Comparison of ENCODE assay signal across 9 cellular contexts in genomic region chr11:133821776-133822175, GRCh38. TPM values are rescaled to one million over a fixed set of nuclear protein-coding genes. Genes with fewer than 3 reads are reported as not detected.
DNase-seq lines count a peak whose midpoint lies in the region; ATAC-seq and TF ChIP-seq lines count a peak whose summit lies in the region.
"Had no signal": no experiment of that assay in that cellular context is flagged by ENCODE, and none has a peak within 500 bp of the region (broad histone marks: within the 10 kb centered on the region; RNA-seq: fewer than 3 reads in every experiment).

No MANE protein-coding gene starts in this region.

- H3K27me3 ChIP-seq in SU-DHL-6 (ENCODE audit: low read length) = no peaks in the 10 kb centered on the region
- H3K27me3 ChIP-seq: SJSA1 had no signal

- H3K9me3 ChIP-seq in SU-DHL-6 (ENCODE audit: insufficient read depth, low read length) = no peaks in the 10 kb centered on the region
- H3K9me3 ChIP-seq: SJSA1 had no signal

- TF ChIP-seq CTCF in SU-DHL-6 (IDR thresholded peaks at IDR 0.05; ENCODE audit: insufficient read depth, low read length, poor library complexity, severe bottlenecking) (peak; percentile 11), retinal pigment epithelial cell (conservative IDR thresholded peaks at IDR 0.05; ENCODE audit: low read depth, low read length) (peak; percentile 63)

- no peak overlapping the region for H3K27ac ChIP-seq in SU-DHL-6 (ENCODE audit: low read depth, low read length)
- H3K27ac ChIP-seq: SJSA1 had no signal

- no peaks in the 10 kb centered on the region for H3K36me3 ChIP-seq in SU-DHL-6 (ENCODE audit: low read length)
- H3K36me3 ChIP-seq: SJSA1 had no signal

- peak; percentile 55 for DNase-seq in DMS53 treated with DMSO at 0.1 percent for 48 hours (lab: John Stamatoyannopoulos, UW; ENCODE audit: unreplicated experiment)
- DNase-seq in KBM-7 = peak; percentile 56
- DNase-seq in glomerular endothelial cell (ENCODE audit: extremely low read depth, low read depth, low spot score) = peak; percentile 7
- no peak for DNase-seq in retinal pigment epithelial cell (ENCODE audit: low read depth)
- no peak for DNase-seq in kidney glomerular epithelial cell (lab: John Stamatoyannopoulos, UW)

- H3K4me2 ChIP-seq in SU-DHL-6 (ENCODE audit: low read depth, low read length, poor library complexity, severe bottlenecking) = no peak overlapping the region

- H3K4me3 ChIP-seq in SU-DHL-6 (ENCODE audit: insufficient read depth, low read length, poor library complexity, severe bottlenecking) (no peak overlapping the region), retinal pigment epithelial cell (ENCODE audit: low read length) (no peak overlapping the region)
- H3K4me3 ChIP-seq: SJSA1 had no signal

- H3K79me2 ChIP-seq in SU-DHL-6 (ENCODE audit: insufficient read depth, low read length) = no peaks in the 10 kb centered on the region

- no peaks in the 10 kb centered on the region for H4K20me1 ChIP-seq in SU-DHL-6 (ENCODE audit: low read depth, low read length)

- no peak overlapping the region for H2AFZ ChIP-seq in SU-DHL-6 (ENCODE audit: low read depth, low read length, severe bottlenecking)

- in situ Hi-C loops in KBM-7 (cut with MboI; ENCODE audit: low pct_unique_long_range_greater_than_20kb, low sequenced_read_pairs) = no loop called here

- ATAC-seq in GM19397 (IDR thresholded peaks at IDR 0.05; ENCODE audit: unreplicated experiment) = peak; percentile 65
- no peak for ATAC-seq in HG02840 (IDR thresholded peaks at IDR 0.05; ENCODE audit: low FRiP score, unreplicated experiment)

- no peaks in the 10 kb centered on the region for H3F3A ChIP-seq in SU-DHL-6 (ENCODE audit: insufficient read depth)

- H3K9ac ChIP-seq in SU-DHL-6 (ENCODE audit: low read length) = no peak overlapping the region

- H3K9me2 ChIP-seq in SU-DHL-6 (replicated peaks; ENCODE audit: insufficient read depth, low read length) = no peaks in the 10 kb centered on the region

RNA-seq across cellular contexts. Expression of gene SPATA19, which starts 23.5 kb away (rescaled TPM):
- total RNA-seq in glomerular endothelial cell = not detected in 2 replicates
- total RNA-seq: SJSA1 had no signal

Comparison
In these comparisons a context has a peak if more than half of its experiments do, and no peak if none do; other contexts are left out.
1. DNase-seq: peak in DMS53 treated with DMSO at 0.1 percent for 48 hours (single experiment), KBM-7 (single experiment) and glomerular endothelial cell (single experiment); none in retinal pigment epithelial cell (single experiment) and kidney glomerular epithelial cell (single experiment).